1 cellular context compared by ENCODE assay signal in the genomic region with DNA sequence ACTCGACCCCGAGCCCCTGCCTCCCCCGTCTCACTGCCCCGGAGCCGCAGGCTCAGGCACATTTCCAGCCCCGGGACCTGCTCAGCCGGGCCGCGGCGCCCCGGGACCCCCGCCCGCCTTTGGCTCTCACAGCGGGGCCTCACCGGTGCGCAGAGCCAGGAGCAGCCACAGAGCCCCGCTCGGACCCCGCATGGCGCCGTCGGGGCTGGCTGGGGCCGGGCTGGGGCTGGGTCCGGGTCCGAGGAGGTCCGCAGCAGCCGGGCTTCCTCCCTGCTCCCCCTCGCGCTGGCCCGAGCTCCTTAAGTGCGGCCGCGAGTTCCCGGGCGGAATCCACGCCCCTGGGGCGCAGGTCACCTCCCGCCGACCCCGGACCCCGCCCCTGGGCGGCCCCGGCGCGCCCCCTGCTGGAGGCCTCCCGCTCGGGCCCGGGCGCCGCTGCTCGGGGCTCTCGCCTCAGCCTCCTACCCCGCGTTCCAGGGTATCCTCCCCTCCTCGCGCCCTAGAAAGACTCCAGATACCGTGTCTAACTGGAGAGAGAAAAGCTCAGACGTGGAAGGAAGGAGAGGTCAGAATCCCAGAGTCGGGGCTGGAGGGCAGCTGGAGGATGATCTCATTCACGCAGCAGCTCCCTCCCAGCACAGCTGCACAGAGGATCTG.
A peak's percentile ranks its signal among the peaks of the same experiment; 100 is the strongest.
TF ChIP-seq lines count a peak whose summit lies in the region.

TSS of gene MELTF (minus strand) at position 307 of the 657 bp plus-strand sequence. CDS start at position 192, 115 bp downstream.

TF ChIP-seq in K562, 482 proteins besides CTCF, POLR2A, EP300 and RAD21 (continued from another document and continues in another):
- no peak for TF ChIP-seq SMAD1 (IDR thresholded peaks at IDR 0.05; ENCODE audit: low read depth, low read length, partially characterized antibody)
- no peak for TF ChIP-seq TSC22D4 (tag; IDR thresholded peaks at IDR 0.05)
- TF ChIP-seq TCF7 (IDR thresholded peaks at IDR 0.05; ENCODE audit: borderline replicate concordance) = no peak
- TF ChIP-seq, protein P1, sequence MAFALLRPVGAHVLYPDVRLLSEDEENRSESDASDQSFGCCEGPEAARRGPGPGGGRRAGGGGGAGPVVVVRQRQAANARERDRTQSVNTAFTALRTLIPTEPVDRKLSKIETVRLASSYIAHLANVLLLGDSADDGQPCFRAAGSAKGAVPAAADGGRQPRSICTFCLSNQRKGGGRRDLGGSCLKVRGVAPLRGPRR (CRISPR knock-in tag; IDR thresholded peaks at IDR 0.05) = no peak
- TF ChIP-seq ZC3H11A (IDR thresholded peaks at IDR 0.05; ENCODE audit: low read depth, low read length) = no peak
- TF ChIP-seq NUFIP1 (IDR thresholded peaks at IDR 0.05; ENCODE audit: partially characterized antibody) = no peak
- no peak for TF ChIP-seq SRSF3 (IDR thresholded peaks at IDR 0.05; ENCODE audit: insufficient read depth, low read length)
- TF ChIP-seq FOXA3 (CRISPR knock-in tag; conservative IDR thresholded peaks at IDR 0.05 in 1 of 2, IDR thresholded peaks at IDR 0.05 in 1 of 2) = no peak
- TF ChIP-seq GATAD2A (IDR thresholded peaks at IDR 0.05) = 0 out of 2 replicates have a peak, but pooled peaks have one; percentile 3
- 0 out of 2 replicates have a peak, but pooled peaks have one; percentile 20 for TF ChIP-seq ZBTB1 (CRISPR knock-in tag; IDR thresholded peaks at IDR 0.05; ENCODE audit: borderline replicate concordance, low read depth)
- no peak for TF ChIP-seq C11orf30 (IDR thresholded peaks at IDR 0.05; ENCODE audit: low read depth)
- TF ChIP-seq, protein P2, sequence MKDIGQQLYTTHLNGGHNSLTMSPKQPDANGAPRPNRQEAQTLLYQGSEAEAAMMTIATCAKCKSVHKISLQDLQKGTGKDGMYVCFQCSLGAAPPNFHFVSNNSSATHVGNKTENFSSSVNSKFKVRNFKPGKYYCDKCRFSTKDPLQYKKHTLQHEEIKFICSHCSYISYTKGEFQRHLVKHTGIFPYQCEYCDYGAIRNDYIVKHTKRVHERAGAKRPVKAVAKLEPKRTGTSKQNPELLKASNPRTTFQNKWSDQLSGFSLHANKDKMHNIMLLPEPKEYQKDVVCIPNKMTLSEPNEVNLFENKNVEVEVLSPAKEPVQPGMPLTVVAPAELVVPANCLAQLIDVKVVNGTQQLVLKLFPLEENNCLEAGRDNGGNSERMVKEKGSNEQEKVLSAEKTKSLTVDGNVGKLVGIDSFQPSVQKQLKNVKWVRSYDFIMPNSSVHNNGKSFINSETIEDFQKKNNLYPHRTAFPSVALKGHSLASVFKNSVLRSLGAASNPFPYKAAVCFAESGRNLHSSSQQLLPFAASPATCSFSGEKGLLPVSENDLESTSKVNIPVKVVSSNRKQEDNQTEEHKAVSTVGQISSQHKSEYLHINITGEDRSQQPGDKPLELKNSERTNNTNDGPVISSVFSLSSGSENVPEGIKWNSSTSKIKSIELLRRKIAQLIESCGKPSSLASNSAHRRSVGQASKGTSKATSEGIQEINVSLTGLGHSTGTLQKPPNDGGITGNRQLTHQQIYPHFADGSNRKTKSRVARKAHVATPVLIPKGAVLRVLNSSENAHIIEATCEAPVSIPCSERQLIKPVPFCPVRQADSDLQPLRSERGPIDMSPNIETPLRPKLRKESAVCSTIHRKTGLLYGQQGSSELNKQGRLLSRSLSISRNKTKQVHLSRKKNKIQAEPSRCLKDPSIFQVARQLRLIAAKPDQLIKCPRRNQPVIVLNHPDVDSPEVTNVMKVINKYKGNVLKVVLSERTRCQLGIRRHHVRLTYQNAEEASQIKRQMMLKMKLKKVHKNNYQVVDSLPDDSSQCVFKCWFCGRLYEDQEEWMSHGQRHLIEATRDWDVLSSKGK (CRISPR knock-in tag; IDR thresholded peaks at IDR 0.05) = no peak
- TF ChIP-seq, protein P3, sequence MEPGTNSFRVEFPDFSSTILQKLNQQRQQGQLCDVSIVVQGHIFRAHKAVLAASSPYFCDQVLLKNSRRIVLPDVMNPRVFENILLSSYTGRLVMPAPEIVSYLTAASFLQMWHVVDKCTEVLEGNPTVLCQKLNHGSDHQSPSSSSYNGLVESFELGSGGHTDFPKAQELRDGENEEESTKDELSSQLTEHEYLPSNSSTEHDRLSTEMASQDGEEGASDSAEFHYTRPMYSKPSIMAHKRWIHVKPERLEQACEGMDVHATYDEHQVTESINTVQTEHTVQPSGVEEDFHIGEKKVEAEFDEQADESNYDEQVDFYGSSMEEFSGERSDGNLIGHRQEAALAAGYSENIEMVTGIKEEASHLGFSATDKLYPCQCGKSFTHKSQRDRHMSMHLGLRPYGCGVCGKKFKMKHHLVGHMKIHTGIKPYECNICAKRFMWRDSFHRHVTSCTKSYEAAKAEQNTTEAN (CRISPR knock-in tag; IDR thresholded peaks at IDR 0.05) = no peak
- no peak for TF ChIP-seq HEY1 (CRISPR knock-in tag; IDR thresholded peaks at IDR 0.05; ENCODE audit: borderline replicate concordance)
- TF ChIP-seq TBP (optimal IDR thresholded peaks at IDR 0.05; ENCODE audit: low read depth, low read length) = peak; percentile 59
- TF ChIP-seq MEIS2 (IDR thresholded peaks at IDR 0.05; ENCODE audit: partially characterized antibody) = no peak
- 0 out of 2 replicates have a peak, but pooled peaks have one; percentile 26 for TF ChIP-seq REST (CRISPR knock-in tag; IDR thresholded peaks at IDR 0.05; ENCODE audit: low read depth)
- peak; percentile 78; the same call in 1 of the 2 replicates for TF ChIP-seq NR3C1 (CRISPR knock-in tag; IDR thresholded peaks at IDR 0.05)
- no peak for TF ChIP-seq MEF2D (tag; conservative IDR thresholded peaks at IDR 0.05; ENCODE audit: low read depth)
- no peak for TF ChIP-seq EP400 (IDR thresholded peaks at IDR 0.05)
- TF ChIP-seq ZNF12 (CRISPR knock-in tag; IDR thresholded peaks at IDR 0.05) = no peak
- TF ChIP-seq RB1 (IDR thresholded peaks at IDR 0.05; ENCODE audit: low read depth) = peak; percentile 87
- no peak for TF ChIP-seq GTF2F1 (IDR thresholded peaks at IDR 0.05; ENCODE audit: low read depth, low read length)
- TF ChIP-seq, protein P4, sequence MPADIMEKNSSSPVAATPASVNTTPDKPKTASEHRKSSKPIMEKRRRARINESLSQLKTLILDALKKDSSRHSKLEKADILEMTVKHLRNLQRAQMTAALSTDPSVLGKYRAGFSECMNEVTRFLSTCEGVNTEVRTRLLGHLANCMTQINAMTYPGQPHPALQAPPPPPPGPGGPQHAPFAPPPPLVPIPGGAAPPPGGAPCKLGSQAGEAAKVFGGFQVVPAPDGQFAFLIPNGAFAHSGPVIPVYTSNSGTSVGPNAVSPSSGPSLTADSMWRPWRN (IDR thresholded peaks at IDR 0.05; ENCODE audit: low read depth) = no peak
- TF ChIP-seq THRAP3 (IDR thresholded peaks at IDR 0.05; ENCODE audit: borderline replicate concordance) = no peak
- no peak for TF ChIP-seq HNRNPUL1 (IDR thresholded peaks at IDR 0.05; ENCODE audit: low read length)
- no peak for TF ChIP-seq HOXB6 (CRISPR knock-in tag; IDR thresholded peaks at IDR 0.05; ENCODE audit: borderline replicate concordance)
- no peak for TF ChIP-seq ZNF444 (CRISPR knock-in tag; IDR thresholded peaks at IDR 0.05)
- no peak for TF ChIP-seq ERF (CRISPR knock-in tag; IDR thresholded peaks at IDR 0.05)
- no peak for TF ChIP-seq HDAC2 (IDR thresholded peaks at IDR 0.05)
- TF ChIP-seq, protein P5, sequence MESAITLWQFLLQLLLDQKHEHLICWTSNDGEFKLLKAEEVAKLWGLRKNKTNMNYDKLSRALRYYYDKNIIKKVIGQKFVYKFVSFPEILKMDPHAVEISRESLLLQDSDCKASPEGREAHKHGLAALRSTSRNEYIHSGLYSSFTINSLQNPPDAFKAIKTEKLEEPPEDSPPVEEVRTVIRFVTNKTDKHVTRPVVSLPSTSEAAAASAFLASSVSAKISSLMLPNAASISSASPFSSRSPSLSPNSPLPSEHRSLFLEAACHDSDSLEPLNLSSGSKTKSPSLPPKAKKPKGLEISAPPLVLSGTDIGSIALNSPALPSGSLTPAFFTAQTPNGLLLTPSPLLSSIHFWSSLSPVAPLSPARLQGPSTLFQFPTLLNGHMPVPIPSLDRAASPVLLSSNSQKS (CRISPR knock-in tag; IDR thresholded peaks at IDR 0.05) = no peak
- TF ChIP-seq EHMT2 (IDR thresholded peaks at IDR 0.05) = no peak
- TF ChIP-seq, protein P6, sequence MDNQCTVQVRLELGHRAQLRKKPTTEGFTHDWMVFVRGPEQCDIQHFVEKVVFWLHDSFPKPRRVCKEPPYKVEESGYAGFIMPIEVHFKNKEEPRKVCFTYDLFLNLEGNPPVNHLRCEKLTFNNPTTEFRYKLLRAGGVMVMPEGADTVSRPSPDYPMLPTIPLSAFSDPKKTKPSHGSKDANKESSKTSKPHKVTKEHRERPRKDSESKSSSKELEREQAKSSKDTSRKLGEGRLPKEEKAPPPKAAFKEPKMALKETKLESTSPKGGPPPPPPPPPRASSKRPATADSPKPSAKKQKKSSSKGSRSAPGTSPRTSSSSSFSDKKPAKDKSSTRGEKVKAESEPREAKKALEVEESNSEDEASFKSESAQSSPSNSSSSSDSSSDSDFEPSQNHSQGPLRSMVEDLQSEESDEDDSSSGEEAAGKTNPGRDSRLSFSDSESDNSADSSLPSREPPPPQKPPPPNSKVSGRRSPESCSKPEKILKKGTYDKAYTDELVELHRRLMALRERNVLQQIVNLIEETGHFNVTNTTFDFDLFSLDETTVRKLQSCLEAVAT (IDR thresholded peaks at IDR 0.05) = no peak
- no peak for TF ChIP-seq RAD51 (IDR thresholded peaks at IDR 0.05; ENCODE audit: borderline replicate concordance, low read depth)
- no peak for TF ChIP-seq BMI1 (IDR thresholded peaks at IDR 0.05; ENCODE audit: low read length)
- TF ChIP-seq USF1 (CRISPR knock-in tag; IDR thresholded peaks at IDR 0.05) = no peak
- TF ChIP-seq, protein P7, sequence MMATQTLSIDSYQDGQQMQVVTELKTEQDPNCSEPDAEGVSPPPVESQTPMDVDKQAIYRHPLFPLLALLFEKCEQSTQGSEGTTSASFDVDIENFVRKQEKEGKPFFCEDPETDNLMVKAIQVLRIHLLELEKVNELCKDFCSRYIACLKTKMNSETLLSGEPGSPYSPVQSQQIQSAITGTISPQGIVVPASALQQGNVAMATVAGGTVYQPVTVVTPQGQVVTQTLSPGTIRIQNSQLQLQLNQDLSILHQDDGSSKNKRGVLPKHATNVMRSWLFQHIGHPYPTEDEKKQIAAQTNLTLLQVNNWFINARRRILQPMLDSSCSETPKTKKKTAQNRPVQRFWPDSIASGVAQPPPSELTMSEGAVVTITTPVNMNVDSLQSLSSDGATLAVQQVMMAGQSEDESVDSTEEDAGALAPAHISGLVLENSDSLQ (IDR thresholded peaks at IDR 0.05) = no peak
- peak; percentile 28; the same call in 1 of the 2 replicates for TF ChIP-seq JUND (IDR thresholded peaks at IDR 0.05; ENCODE audit: borderline replicate concordance, low read depth, low read length)
- TF ChIP-seq JUND (tag; IDR thresholded peaks at IDR 0.05; ENCODE audit: borderline replicate concordance, low read depth, low read length) = no peak; the same call in 2 of the 3 replicates
- no peak for TF ChIP-seq PHTF2 (CRISPR knock-in tag; IDR thresholded peaks at IDR 0.05)
- TF ChIP-seq SMARCA5 (IDR thresholded peaks at IDR 0.05) = no peak
- TF ChIP-seq TRIM28 (IDR thresholded peaks at IDR 0.05) = no peak
- TF ChIP-seq SAFB (IDR thresholded peaks at IDR 0.05; ENCODE audit: borderline replicate concordance, low read depth, low read length) = peak; percentile 52; the same call in 1 of the 2 replicates
- no peak for TF ChIP-seq MCM3 (IDR thresholded peaks at IDR 0.05)
- TF ChIP-seq ZBTB26 (CRISPR knock-in tag; IDR thresholded peaks at IDR 0.05) = no peak
- no peak for TF ChIP-seq HNRNPH1 (optimal IDR thresholded peaks at IDR 0.05; ENCODE audit: low read depth, low read length)
